ENCODE assay signal across 19 cellular contexts in genomic region chr7:136698231-136698630, GRCh38.
DNase-seq lines count a peak whose midpoint lies in the region; TF ChIP-seq lines count a peak whose summit lies in the region.
"Had no signal": no experiment of that assay in that cellular context is flagged by ENCODE, and none has a peak within 500 bp of the region (broad histone marks: within the 10 kb centered on the region; RNA-seq: fewer than 3 reads in every experiment).

No MANE protein-coding gene starts in this region.

- DNase-seq in BE2C = peak; percentile 71
- DNase-seq in SK-N-DZ (ENCODE audit: low spot score) = peak; percentile 96
- DNase-seq in fibroblast of villous mesenchyme (ENCODE audit: low read depth) = peak; percentile 56
- DNase-seq in SJCRH30 = no peak
- DNase-seq in retina = no peak
- DNase-seq in NCI-H510A (lab: John Stamatoyannopoulos, UW) = no peak
- DNase-seq: CD4-positive, alpha-beta T cell; COR-L47; DMS79; KG1; NCI-H1092; NCI-H1436; NCI-H2029; NCI-H2171; NCI-H345; NCI-H82; Peyer's patch had no signal

- peak overlapping the region; percentile 30 for H3K27ac ChIP-seq in muscle layer of colon (ENCODE audit: low read depth, low read length)
- no peak overlapping the region for H3K27ac ChIP-seq in SJCRH30
- H3K27ac ChIP-seq: BLaER1, Peyer's patch had no signal

- H3K27me3 ChIP-seq in BE2C (no peaks in the 10 kb centered on the region), muscle layer of colon (ENCODE audit: control insufficient read depth in 1 of 2, insufficient read depth in 2 of 2, low read length in 2 of 2) (no peaks in the 10 kb centered on the region), SJCRH30 (no peaks in the 10 kb centered on the region; the same call in 1 of the 2 replicates)
- H3K27me3 ChIP-seq: BLaER1, Peyer's patch had no signal

- 0 out of 2 replicates have a peak, but pooled peaks have one; percentile 11 for TF ChIP-seq CTCF in BE2C (IDR thresholded peaks at IDR 0.05; ENCODE audit: low read depth, low read length)
- TF ChIP-seq CTCF in fibroblast of villous mesenchyme (IDR thresholded peaks at IDR 0.05; ENCODE audit: insufficient read depth, low read depth, low read length) = no peak

- no peaks in the 10 kb centered on the region for H3K36me3 ChIP-seq in BE2C
- no peaks in the 10 kb centered on the region for H3K36me3 ChIP-seq in muscle layer of colon (ENCODE audit: insufficient read depth, low read length)
- no peaks in the 10 kb centered on the region for H3K36me3 ChIP-seq in SJCRH30
- H3K36me3 ChIP-seq: BLaER1, Peyer's patch had no signal

- H3K9ac ChIP-seq in muscle layer of colon (ENCODE audit: low read length) = no peak overlapping the region
- H3K9ac ChIP-seq: BLaER1 had no signal

- H3K9me3 ChIP-seq in BE2C (no peaks in the 10 kb centered on the region), muscle layer of colon (ENCODE audit: low read length) (no peaks in the 10 kb centered on the region), SJCRH30 (replicated peaks) (no peaks in the 10 kb centered on the region)
- H3K9me3 ChIP-seq: BLaER1 had no signal

- H3K4me3 ChIP-seq in BE2C (ENCODE audit: low read depth, low read length) (no peak overlapping the region), fibroblast of villous mesenchyme (ENCODE audit: low read depth, low read length) (no peak overlapping the region), muscle layer of colon (ENCODE audit: low read depth in 1 of 2, low read length in 2 of 2) (no peak overlapping the region), SJCRH30 (no peak overlapping the region)
- H3K4me3 ChIP-seq: BLaER1, Peyer's patch had no signal

- H3K4me1 ChIP-seq in BE2C (peaks cover 32% of the 10 kb centered on the region), muscle layer of colon (ENCODE audit: insufficient read depth, low read length) (peaks cover 9% of the 10 kb centered on the region), SJCRH30 (no peaks in the 10 kb centered on the region)
- H3K4me1 ChIP-seq: BLaER1, Peyer's patch had no signal

Comparison
In these comparisons a context has a peak if more than half of its experiments do, and no peak if none do; other contexts are left out.
1. DNase-seq: peak in BE2C (single experiment), SK-N-DZ (single experiment) and fibroblast of villous mesenchyme (single experiment); none in SJCRH30 (0 of 2), retina (single experiment) and NCI-H510A (single experiment).